12 cellular contexts compared by ENCODE assay signal in the genomic region with DNA sequence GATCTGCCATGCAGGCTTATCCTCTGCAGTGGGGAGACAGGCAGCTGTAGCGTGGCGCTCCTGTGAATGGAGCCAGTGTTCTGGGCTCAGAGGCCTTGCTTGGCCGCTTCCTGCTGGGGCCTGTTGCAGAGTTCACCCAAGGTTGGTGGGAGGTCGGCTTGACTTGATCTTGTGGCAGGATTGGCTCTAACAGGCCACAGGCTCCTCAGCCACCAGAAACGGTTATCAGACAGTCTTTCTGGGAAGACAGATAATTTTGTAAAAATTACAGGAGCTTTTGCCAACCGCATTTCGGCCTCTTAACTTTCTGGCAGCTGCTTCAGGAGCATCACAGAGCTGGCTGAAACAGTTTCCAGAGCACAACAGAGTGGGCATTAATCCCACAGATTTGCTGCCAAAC.
A peak's percentile ranks its signal among the peaks of the same experiment; 100 is the strongest.
DNase-seq lines count a peak whose midpoint lies in the region; ATAC-seq lines count a peak whose summit lies in the region.
"Had no signal": no experiment of that assay in that cellular context is flagged by ENCODE, and none has a peak within 500 bp of the region (broad histone marks: within the 10 kb centered on the region; RNA-seq: fewer than 3 reads in every experiment).

No MANE protein-coding gene starts in this region.

- peak overlapping the region; percentile 96 for H3K27ac ChIP-seq in caudate nucleus (ENCODE audit: low read depth, low read length)
- H3K27ac ChIP-seq: C4-2B, pancreas, SK-N-MC had no signal

- intact Hi-C loops in sciatic nerve (cut with DNase I), result no loop called here

- DNase-seq in OCI-M1 (lab: John Stamatoyannopoulos, UW) (peak; percentile 83), caudate nucleus (lab: John Stamatoyannopoulos, UW) (peak in 59 of 61 donors; percentile 5 to 90 (median 56)), hypothalamus (lab: John Stamatoyannopoulos, UW) (peak in 44 of 51 donors; percentile 1 to 88 (median 42)), sciatic nerve (ENCODE audit: low spot score) (no peak), NCI-H2081 (lab: John Stamatoyannopoulos, UW) (no peak)
- DNase-seq in activated naive CD4-positive, alpha-beta T cell (lab: John Stamatoyannopoulos, UW), result no peak
- no peak for DNase-seq in activated effector memory CD4-positive, alpha-beta T cell treated with Interleukin-2 at 50 U/mL for 16 hours
- DNase-seq: pancreas had no signal

- ATAC-seq in sciatic nerve, result peak; percentile 84
- ATAC-seq in HG03196 (IDR thresholded peaks at IDR 0.05; ENCODE audit: unreplicated experiment), result no peak
- ATAC-seq: pancreas, WTC11 had no signal

Comparison
In these comparisons a context has a peak if more than half of its experiments do, and no peak if none do; other contexts are left out.
1. DNase-seq: peak in OCI-M1 (single experiment), caudate nucleus (59 of 61) and hypothalamus (44 of 51); none in sciatic nerve (single experiment), activated naive CD4-positive, alpha-beta T cell (0 of 4), activated effector memory CD4-positive, alpha-beta T cell treated with Interleukin-2 at 50 U/mL for 16 hours (single experiment) and NCI-H2081 (0 of 2).